In genomic region chr7:16066805-16067459, GRCh38 we compare ENCODE assay signal across 15 cellular contexts.
DNase-seq lines count a peak whose midpoint lies in the region; ATAC-seq, FAIRE-seq and TF ChIP-seq lines count a peak whose summit lies in the region.
"Had no signal": no experiment of that assay in that cellular context is flagged by ENCODE, and none has a peak within 500 bp of the region (broad histone marks: within the 10 kb centered on the region; RNA-seq: fewer than 3 reads in every experiment).

No MANE protein-coding gene starts in this region.

- H3K9me3 Mint-ChIP-seq in GM23338, result no peaks in the 10 kb centered on the region
- H3K9me3 Mint-ChIP-seq: dendritic cell treated with granulocyte-macrophage colony-stimulating factor and Interleukin-4, amounts not matched to agents 40 ng/mL and 50 ng/mL, for 4 days; natural killer cell; stimulated activated naive B cell treated with anti-CD40 and anti-IgM and Interleukin-4, amounts not matched to agents 10 μg/mL and 1 μg/mL and 100 μg/mL, for 72 hours had no signal

- H3K9me2 ChIP-seq in GM23338 (ENCODE audit: insufficient read depth), result no peaks in the 10 kb centered on the region; the same call in 1 of the 2 replicates

- no peaks in the 10 kb centered on the region for H3K79me2 ChIP-seq in GM23338 (replicated peaks; ENCODE audit: insufficient read depth)

- H3K4me1 Mint-ChIP-seq in GM23338, result peaks cover 19% of the 10 kb centered on the region; the same call in 2 of the 3 replicates
- H3K4me1 Mint-ChIP-seq: activated CD4-positive, alpha-beta T cell treated with anti-CD3 and anti-CD28 coated beads for 36 hours had no signal

- CTCF ChIA-PET in HEK293T (lab: Yijun Ruan, JAX), result no interaction called here

- H2AFZ ChIP-seq in GM23338, result no peak overlapping the region

- no peaks in the 10 kb centered on the region for H3K36me3 Mint-ChIP-seq in GM23338 (ENCODE audit: low read depth)
- H3K36me3 Mint-ChIP-seq: natural killer cell; stimulated activated naive B cell treated with anti-CD40 and anti-IgM and Interleukin-4, amounts not matched to agents 10 μg/mL and 1 μg/mL and 100 μg/mL, for 72 hours had no signal

- H3K27me3 ChIP-seq in GM23338 (ENCODE audit: insufficient read depth) (no peaks in the 10 kb centered on the region), gastroesophageal sphincter (no peaks in the 10 kb centered on the region)

- H3K4me2 ChIP-seq in GM23338, result peak overlapping the region; percentile 63

- no peaks in the 10 kb centered on the region for H3K27me3 Mint-ChIP-seq in GM23338 (ENCODE audit: insufficient read depth, low read depth, poor library complexity)
- H3K27me3 Mint-ChIP-seq: dendritic cell treated with granulocyte-macrophage colony-stimulating factor and Interleukin-4, amounts not matched to agents 40 ng/mL and 50 ng/mL, for 4 days had no signal

- ATAC-seq in GM23338, result peak; percentile 63
- peak; percentile 44 for ATAC-seq in gastroesophageal sphincter
- ATAC-seq in HG02840 (IDR thresholded peaks at IDR 0.05; ENCODE audit: low FRiP score, unreplicated experiment), result no peak
- ATAC-seq: activated CD4-positive, alpha-beta T cell treated with anti-CD3 and anti-CD28 coated beads for 36 hours; natural killer cell; stimulated activated naive B cell treated with anti-CD40 and anti-IgM and Interleukin-4, amounts not matched to agents 10 μg/mL and 1 μg/mL and 100 μg/mL, for 72 hours had no signal

- H4K20me1 ChIP-seq in GM23338 (replicated peaks; ENCODE audit: insufficient read depth), result no peaks in the 10 kb centered on the region

- no peak overlapping the region for H3K4me3 Mint-ChIP-seq in GM23338
- H3K4me3 Mint-ChIP-seq: activated CD4-positive, alpha-beta T cell treated with anti-CD3 and anti-CD28 coated beads for 36 hours; dendritic cell treated with granulocyte-macrophage colony-stimulating factor and Interleukin-4, amounts not matched to agents 40 ng/mL and 50 ng/mL, for 4 days; natural killer cell; stimulated activated naive B cell treated with anti-CD40 and anti-IgM and Interleukin-4, amounts not matched to agents 10 μg/mL and 1 μg/mL and 100 μg/mL, for 72 hours had no signal

- TF ChIP-seq EP300 in gastroesophageal sphincter (IDR thresholded peaks at IDR 0.05), result no peak

- POLR2A ChIA-PET in HEK293T (lab: Yijun Ruan, JAX), result no interaction called here

- H3K9me3 ChIP-seq in gastroesophageal sphincter, result no peaks in the 10 kb centered on the region
- H3K9me3 ChIP-seq: Caco-2, SJSA1 had no signal

- H3K36me3 ChIP-seq in GM23338 (ENCODE audit: insufficient read depth), result no peaks in the 10 kb centered on the region
- H3K36me3 ChIP-seq in gastroesophageal sphincter, result no peaks in the 10 kb centered on the region
- H3K36me3 ChIP-seq: SJSA1 had no signal

- H3K27ac ChIP-seq in GM23338 (ENCODE audit: low read depth), result no peak overlapping the region
- peak overlapping the region in 3 of 4 donors; percentile 57 to 70 (median 66) for H3K27ac ChIP-seq in gastroesophageal sphincter
- H3K27ac ChIP-seq: SJSA1 had no signal

- no peaks in the 10 kb centered on the region for H3F3A ChIP-seq in GM23338 (replicated peaks; ENCODE audit: low read depth)

- 41 to 62% methylated on average over 5 of the region's 5 CpGs for WGBS in gastroesophageal sphincter (ENCODE audit: low coverage in 1 of 2), 2 donors

- TF ChIP-seq POLR2A in gastroesophageal sphincter (IDR thresholded peaks at IDR 0.05), result no peak

- FAIRE-seq in frontal cortex (lab: Jason Lieb, UNC), result no peak

- H3K27ac Mint-ChIP-seq in GM23338, result no peak overlapping the region
- H3K27ac Mint-ChIP-seq: activated CD4-positive, alpha-beta T cell treated with anti-CD3 and anti-CD28 coated beads for 36 hours; dendritic cell treated with granulocyte-macrophage colony-stimulating factor and Interleukin-4, amounts not matched to agents 40 ng/mL and 50 ng/mL, for 4 days; natural killer cell; stimulated activated naive B cell treated with anti-CD40 and anti-IgM and Interleukin-4, amounts not matched to agents 10 μg/mL and 1 μg/mL and 100 μg/mL, for 72 hours had no signal

- peaks cover 3% of the 10 kb centered on the region; the same call in 1 of the 2 replicates for H3K4me1 ChIP-seq in GM23338 (ENCODE audit: insufficient read depth)
- H3K4me1 ChIP-seq in gastroesophageal sphincter, result peaks cover 0 to 53% (median 9%) of the 10 kb centered on the region in 3 donors
- H3K4me1 ChIP-seq: Caco-2, SJSA1 had no signal

- 0 out of 2 replicates have a peak overlapping the region, but pooled peaks have one; percentile 15 for H3K4me3 ChIP-seq in GM23338
- no peak overlapping the region for H3K4me3 ChIP-seq in gastroesophageal sphincter
- H3K4me3 ChIP-seq: SJSA1 had no signal

- peak; percentile 9 for DNase-seq in GM23338 (ENCODE audit: low spot score)
- DNase-seq in NOMO-1 (lab: John Stamatoyannopoulos, UW; ENCODE audit: unreplicated experiment in 2 of 2), result peak; percentile 50 to 53
- DNase-seq in putamen (ENCODE audit: low spot score), result peak; percentile 20
- no peak for DNase-seq in frontal cortex (ENCODE audit: low spot score in 2 of 2)
- DNase-seq in DMS53 treated with DMSO at 0.1 percent for 48 hours (lab: John Stamatoyannopoulos, UW; ENCODE audit: unreplicated experiment), result no peak
- DNase-seq in HEK293T (ENCODE audit: extremely low spot score), result no peak
- DNase-seq: activated CD4-positive, alpha-beta T cell treated with anti-CD3 and anti-CD28 coated beads for 36 hours; activated gamma-delta T cell; Caco-2; natural killer cell; stimulated activated naive B cell treated with anti-CD40 and anti-IgM and Interleukin-4, amounts not matched to agents 10 μg/mL and 1 μg/mL and 100 μg/mL, for 72 hours had no signal

- no peak for TF ChIP-seq CTCF in GM23338 (conservative IDR thresholded peaks at IDR 0.05; ENCODE audit: low read depth in 2 of 2)
- TF ChIP-seq CTCF in gastroesophageal sphincter (IDR thresholded peaks at IDR 0.05), result no peak

TF ChIP-seq in GM23338, 12 proteins besides CTCF, POLR2A, EP300 and RAD21:
- TF ChIP-seq ZNF331 (CRISPR knock-in tag; IDR thresholded peaks at IDR 0.05; ENCODE audit: low read depth), result no peak
- no peak for TF ChIP-seq STAT1 (IDR thresholded peaks at IDR 0.05; ENCODE audit: unreplicated experiment)
- TF ChIP-seq JUNB (IDR thresholded peaks at IDR 0.05; ENCODE audit: unreplicated experiment), result no peak
TF ChIP-seq in GM23338: peak in this region for 0.

TF ChIP-seq in HEK293T, 16 proteins besides CTCF, POLR2A, EP300 and RAD21:
- TF ChIP-seq FOXA1 (IDR thresholded peaks at IDR 0.05) (no peak), ELF4 (IDR thresholded peaks at IDR 0.05) (no peak), ZNF384 (IDR thresholded peaks at IDR 0.05) (no peak), ARNT (IDR thresholded peaks at IDR 0.05) (no peak), FOXM1 (IDR thresholded peaks at IDR 0.05; ENCODE audit: borderline replicate concordance) (no peak), FOXK2 (IDR thresholded peaks at IDR 0.05) (no peak), CTBP1 (IDR thresholded peaks at IDR 0.05; ENCODE audit: borderline replicate concordance) (no peak), NFRKB (IDR thresholded peaks at IDR 0.05) (no peak), TARDBP (IDR thresholded peaks at IDR 0.05) (no peak), HDGF (IDR thresholded peaks at IDR 0.05; ENCODE audit: borderline replicate concordance) (no peak), SUZ12 (IDR thresholded peaks at IDR 0.05) (no peak), BHLHE40 (IDR thresholded peaks at IDR 0.05; ENCODE audit: borderline replicate concordance) (no peak)

Comparison
In these comparisons a context has a peak if more than half of its experiments do, and no peak if none do; other contexts are left out.
1. DNase-seq: peak in GM23338 (single experiment), NOMO-1 (2 of 2) and putamen (single experiment); none in frontal cortex (0 of 2), DMS53 treated with DMSO at 0.1 percent for 48 hours (single experiment) and HEK293T (single experiment).